ENCODE assay signal across 37 cellular contexts in the genomic region with DNA sequence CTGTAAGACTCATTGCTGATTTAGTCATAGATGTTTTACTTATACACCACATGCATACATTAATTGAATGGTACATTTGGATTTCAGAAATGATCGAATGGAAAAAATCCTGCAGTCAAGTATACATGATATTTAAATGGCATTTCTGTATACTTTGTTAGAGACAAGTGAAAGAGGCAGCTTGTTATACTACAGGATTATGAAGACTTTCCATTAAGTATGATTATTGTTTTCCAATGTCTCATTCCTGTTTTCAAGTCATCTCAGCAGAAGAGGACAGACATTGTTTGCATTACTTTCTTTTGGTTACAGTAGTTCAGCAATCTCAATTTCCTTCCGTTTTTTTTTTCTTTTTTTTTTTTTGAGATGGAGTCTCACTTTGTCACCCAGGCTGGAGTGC. TPM values are rescaled to one million over a fixed set of nuclear protein-coding genes. Genes with fewer than 3 reads are reported as not detected.
"Had no signal": no experiment of that assay in that cellular context is flagged by ENCODE, and none has a peak within 500 bp of the region (broad histone marks: within the 10 kb centered on the region; RNA-seq: fewer than 3 reads in every experiment).

No MANE protein-coding gene starts in this region.

- DNase-seq: Karpas-422, Kasumi-1, KBM-7, KG1, MG63, MM.1S, NCI-H1048, NCI-H1092, NCI-H1092 treated with DMSO at 0.1 percent for 48 hours, NCI-H1105, NCI-H1105 treated with DMSO at 0.1 percent for 48 hours, NCI-H1417, NCI-H1417 treated with DMSO at 0.1 percent for 48 hours, NCI-H1436, NCI-H1436 treated with DMSO at 0.1 percent for 48 hours, NCI-H146, NCI-H1694, NCI-H1694 treated with DMSO at 0.1 percent for 48 hours, NCI-H187, NCI-H187 treated with DMSO at 0.1 percent for 48 hours, NCI-H1930, NCI-H2029, NCI-H2029 treated with DMSO at 0.1 percent for 48 hours, NCI-H2081, NCI-H2081 treated with DMSO at 0.1 percent for 48 hours, NCI-H2107, NCI-H2171, NCI-H2171 treated with DMSO at 0.1 percent for 48 hours, NCI-H2227 treated with DMSO at 0.1 percent for 48 hours, NCI-H226, NCI-H345, NCI-H446, NCI-H446 treated with DMSO at 0.1 percent for 48 hours had no signal

RNA-seq across cellular contexts. Expression of gene DPPA4, which starts 36.6 kb away (rescaled TPM):
- total RNA-seq: M059J, MCF 10A, NCI-H460 had no signal

RNA-seq across cellular contexts. Expression of gene DPPA2, which starts 57.6 kb away (rescaled TPM):
- total RNA-seq: LHCN-M2, M059J, MCF 10A, NCI-H460 had no signal
